ENCODE assay signal across 17 cellular contexts in the genomic region with DNA sequence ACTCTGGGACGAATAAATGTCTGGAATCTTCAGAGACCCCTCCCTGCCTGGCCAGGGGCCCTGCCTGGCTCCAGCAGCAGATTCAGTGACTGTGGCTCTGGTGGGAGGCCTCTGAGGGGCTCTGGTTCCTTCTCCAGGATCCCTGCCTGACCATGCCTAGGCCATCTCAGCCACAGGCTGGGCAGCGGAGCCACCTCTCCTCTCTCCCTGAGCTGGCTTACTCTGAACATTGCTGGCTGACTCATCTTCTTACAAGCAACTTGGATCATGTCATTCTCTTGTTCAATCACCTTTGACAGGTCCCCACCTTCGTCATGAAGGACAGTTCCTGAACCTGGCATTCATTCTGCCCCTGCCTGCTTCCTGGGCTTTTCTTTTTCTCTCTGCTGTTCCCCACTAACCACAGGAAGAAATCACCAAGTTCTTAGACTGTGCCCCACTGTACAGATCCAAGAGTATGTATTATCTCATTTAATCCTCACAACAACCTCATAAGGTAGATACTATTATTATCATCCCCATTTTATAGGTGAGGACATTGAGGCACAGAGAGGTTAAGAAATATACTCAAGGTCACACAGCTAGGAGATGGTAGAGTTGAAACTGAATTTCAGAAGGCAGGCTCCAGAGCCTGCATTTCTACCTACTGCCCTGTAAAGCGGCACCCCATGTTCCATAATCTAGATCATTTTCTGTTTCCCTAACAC.
DNase-seq lines count a peak whose midpoint lies in the region; ATAC-seq and TF ChIP-seq lines count a peak whose summit lies in the region.
"Had no signal": no experiment of that assay in that cellular context is flagged by ENCODE, and none has a peak within 500 bp of the region (broad histone marks: within the 10 kb centered on the region; RNA-seq: fewer than 3 reads in every experiment).

No MANE protein-coding gene starts in this region.

- POLR2A ChIA-PET in PC-9 (lab: Charles Lee; ENCODE audit: unreplicated experiment), result interaction anchor here (0.5 kb wide), 1 partner anchor 199 kb away, joined by 3 read pairs; no protein-coding TSS in a partner anchor

- DNase-seq in PC-9 (peak; percentile 5 to 69), breast epithelium (ENCODE audit: low spot score in 2 of 2) (no peak), foreskin keratinocyte (peak in 1 of 2 donors; percentile 40), renal cortical epithelial cell (ENCODE audit: low read depth) (peak; percentile 21), heart right ventricle (no peak), middle frontal gyrus (ENCODE audit: extremely low spot score, low spot score) (no peak), NCI-H128 (lab: John Stamatoyannopoulos, UW; ENCODE audit: unreplicated experiment) (no peak)
- DNase-seq: COR-L47, DMS153, EL, IMR-90, MV-4-11, NCI-H1436 treated with DMSO at 0.1 percent for 48 hours, NCI-H2081, NCI-H510A treated with DMSO at 0.1 percent for 48 hours had no signal

- no peak for TF ChIP-seq POLR2A in breast epithelium (IDR thresholded peaks at IDR 0.05)

- H3F3A ChIP-seq in PC-9 (ENCODE audit: insufficient read depth, low read depth), result no peaks in the 10 kb centered on the region; the same call in 1 of the 2 replicates

- no peaks in the 10 kb centered on the region for H3K79me2 ChIP-seq in PC-9 (ENCODE audit: low read depth)

- H3K4me3 ChIP-seq in PC-9, result no peak overlapping the region
- no peak overlapping the region for H3K4me3 ChIP-seq in breast epithelium
- no peak overlapping the region for H3K4me3 ChIP-seq in heart right ventricle
- H3K4me3 ChIP-seq: HAP-1 had no signal

- peak overlapping the region; percentile 29 for H3K4me2 ChIP-seq in PC-9

- no peaks in the 10 kb centered on the region for H3K9me2 ChIP-seq in PC-9 (ENCODE audit: insufficient read depth)

- H3K27me3 ChIP-seq in PC-9 (ENCODE audit: insufficient read depth, low read depth), result no peaks in the 10 kb centered on the region
- no peaks in the 10 kb centered on the region for H3K27me3 ChIP-seq in breast epithelium
- H3K27me3 ChIP-seq in foreskin keratinocyte, result no peaks in the 10 kb centered on the region
- H3K27me3 ChIP-seq in heart right ventricle, result no peaks in the 10 kb centered on the region

- no peak overlapping the region for H2AFZ ChIP-seq in PC-9

- WGBS in heart right ventricle, 2 donors, result 86 to 90% methylated on average over 4 of the region's 4 CpGs

- no peak overlapping the region for H3K27ac ChIP-seq in PC-9
- peak overlapping the region; percentile 56 to 73 for H3K27ac ChIP-seq in breast epithelium
- H3K27ac ChIP-seq in foreskin keratinocyte, result no peak overlapping the region
- no peak overlapping the region for H3K27ac ChIP-seq in heart right ventricle

- H4K20me1 ChIP-seq in PC-9 (ENCODE audit: insufficient read depth), result no peaks in the 10 kb centered on the region

- ATAC-seq in foreskin keratinocyte, result peak; percentile 75
- no peak for ATAC-seq in heart right ventricle
- no peak for ATAC-seq in GM19463 (IDR thresholded peaks at IDR 0.05; ENCODE audit: unreplicated experiment)

- no peaks in the 10 kb centered on the region for H3K9me3 ChIP-seq in PC-9 (ENCODE audit: insufficient read depth, low read depth)
- no peaks in the 10 kb centered on the region for H3K9me3 ChIP-seq in breast epithelium
- no peaks in the 10 kb centered on the region for H3K9me3 ChIP-seq in heart right ventricle
- H3K9me3 ChIP-seq: HAP-1 had no signal

- BruUV-seq in PC-9 (replicated peaks; lab: Mats Ljungman, UMichigan), result no TSS peak

- CTCF ChIA-PET in PC-9 (lab: Charles Lee), result no interaction called here

- intact Hi-C loops in PC-9 (cut with micrococcal nuclease; ENCODE audit: unreplicated experiment) (no loop called here), breast epithelium (cut with DNase I; ENCODE audit: low total_unique reads) (no loop called here), heart right ventricle (cut with DNase I) (no loop called here)

- TF ChIP-seq CTCF in PC-9 (conservative IDR thresholded peaks at IDR 0.05) (no peak), breast epithelium (IDR thresholded peaks at IDR 0.05) (no peak), foreskin keratinocyte (conservative IDR thresholded peaks at IDR 0.05) (no peak), heart right ventricle (IDR thresholded peaks at IDR 0.05) (no peak)

- H3K36me3 ChIP-seq in PC-9 (ENCODE audit: low read depth) (no peaks in the 10 kb centered on the region), breast epithelium (no peaks in the 10 kb centered on the region), heart right ventricle (no peaks in the 10 kb centered on the region)
- H3K36me3 ChIP-seq: HAP-1 had no signal

- peaks cover 19% of the 10 kb centered on the region for H3K4me1 ChIP-seq in PC-9 (replicated peaks; ENCODE audit: insufficient read depth)
- no peaks in the 10 kb centered on the region for H3K4me1 ChIP-seq in breast epithelium
- H3K4me1 ChIP-seq in foreskin keratinocyte, result no peaks in the 10 kb centered on the region
- no peaks in the 10 kb centered on the region for H3K4me1 ChIP-seq in heart right ventricle
- H3K4me1 ChIP-seq: HAP-1 had no signal

Comparison
In these comparisons a context has a peak if more than half of its experiments do, and no peak if none do; other contexts are left out.
1. DNase-seq: peak in PC-9 (2 of 2) and renal cortical epithelial cell (single experiment); none in breast epithelium (0 of 2), heart right ventricle (0 of 2), middle frontal gyrus (single experiment) and NCI-H128 (single experiment).
2. H3K27ac ChIP-seq: peak in breast epithelium (2 of 2); none in PC-9 (single experiment), foreskin keratinocyte (single experiment) and heart right ventricle (0 of 10).